Comparison of ENCODE assay signal across 8 cellular contexts in the genomic region with DNA sequence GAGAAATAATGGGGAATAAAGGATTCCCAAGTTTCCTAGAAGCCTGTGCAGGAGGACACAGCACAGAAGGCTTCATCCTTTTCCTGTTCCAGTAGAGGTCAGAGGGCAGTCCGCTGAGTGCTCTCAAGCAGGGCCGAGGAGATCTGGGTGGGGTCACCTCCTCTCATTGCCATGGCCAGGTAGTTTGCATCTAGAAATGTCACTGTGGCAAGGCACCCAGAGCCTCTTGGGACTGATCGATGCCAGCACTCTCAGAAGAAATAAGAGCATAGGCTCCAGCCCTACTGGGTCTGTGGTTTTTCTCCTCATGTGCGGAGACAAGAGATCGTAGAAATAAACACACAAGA. TPM values are rescaled to one million over a fixed set of nuclear protein-coding genes. Genes with fewer than 3 reads are reported as not detected.
DNase-seq lines count a peak whose midpoint lies in the region; ATAC-seq and TF ChIP-seq lines count a peak whose summit lies in the region.

No MANE protein-coding gene starts in this region.

- H3K27ac ChIP-seq in Panc1 (ENCODE audit: low read length): peak overlapping the region; percentile 60

- no peaks in the 10 kb centered on the region for H3K9me3 Mint-ChIP-seq in memory B cell

- peak overlapping the region; percentile 23 to 43; a peak in 3 of 4 replicates for H3K4me3 ChIP-seq in Panc1 (ENCODE audit: low read depth in 2 of 2, low read length in 2 of 2)

- CTCF ChIA-PET in Panc1 (lab: Charles Lee): no interaction called here

- POLR2A ChIA-PET in Panc1 (lab: Charles Lee): no interaction called here

- peaks cover 14% of the 10 kb centered on the region for H3K36me3 Mint-ChIP-seq in memory B cell

- intact Hi-C loops in Panc1 (cut with micrococcal nuclease; ENCODE audit: unreplicated experiment): no loop called here

- ATAC-seq in GM18502 (IDR thresholded peaks at IDR 0.05; ENCODE audit: poor library complexity, unreplicated experiment) (peak; percentile 37), GM21825 (IDR thresholded peaks at IDR 0.05; ENCODE audit: unreplicated experiment) (peak; percentile 37), Panc1 (peak; percentile 55), memory B cell (ENCODE audit: low read depth) (peak; percentile 58)

- no TSS peak for BruUV-seq in Panc1 (replicated peaks; lab: Mats Ljungman, UMichigan)

- no peak for TF ChIP-seq CTCF in Panc1 (IDR thresholded peaks at IDR 0.05)

- H3K27me3 ChIP-seq in Panc1 (ENCODE audit: control insufficient read depth, insufficient read depth, low read length): no peaks in the 10 kb centered on the region

- no peaks in the 10 kb centered on the region for H3K9me3 ChIP-seq in Panc1 (ENCODE audit: control insufficient read depth, insufficient read depth, low read depth, low read length)

- peak overlapping the region; percentile 97 for H3K27ac Mint-ChIP-seq in memory B cell

- H3K36me3 ChIP-seq in Panc1 (ENCODE audit: control insufficient read depth, insufficient read depth, low read length): peaks cover 19% of the 10 kb centered on the region

- peaks cover 24% of the 10 kb centered on the region for H3K4me1 Mint-ChIP-seq in memory B cell

- DNase-seq in Panc1 (ENCODE audit: low read depth, low spot score): no peak
- no peak for DNase-seq in memory B cell (ENCODE audit: low spot score in 2 of 2)
- DNase-seq in CD1c-positive myeloid dendritic cell (ENCODE audit: extremely low spot score): no peak
- no peak for DNase-seq in midbrain (lab: John Stamatoyannopoulos, UW)
- no peak for DNase-seq in DMS79 treated with DMSO at 0.1 percent for 48 hours (lab: John Stamatoyannopoulos, UW)
- DNase-seq in iPS-NIHi7 (ENCODE audit: extremely low spot score): no peak

- peaks cover 12% of the 10 kb centered on the region; the same call in 1 of the 2 replicates for H3K4me1 ChIP-seq in Panc1 (ENCODE audit: control insufficient read depth, insufficient read depth, low read length)

- H3K27me3 Mint-ChIP-seq in memory B cell: no peaks in the 10 kb centered on the region

- in situ Hi-C loops in Panc1 (cut with HindIII; ENCODE audit: low pct_unique_long_range_greater_than_20kb, low sequenced_read_pairs): no loop called here

- H3K4me3 Mint-ChIP-seq in memory B cell: peak overlapping the region; percentile 85

RNA-seq across cellular contexts. Expression of gene NUB1, which starts 7.9 kb away (rescaled TPM):
- total RNA-seq in Panc1 (2021; ENCODE audit: unreplicated experiment): 50.5 TPM
- polyA plus RNA-seq in Panc1 (2012; ENCODE audit: insufficient read length): 41.4 TPM
